Comparison of ENCODE assay signal across 14 cellular contexts in genomic region chr2:238225121-238225520, GRCh38. TPM values are rescaled to one million over a fixed set of nuclear protein-coding genes. Genes with fewer than 3 reads are reported as not detected.
A peak's percentile ranks its signal among the peaks of the same experiment; 100 is the strongest.
DNase-seq lines count a peak whose midpoint lies in the region; ATAC-seq, FAIRE-seq and TF ChIP-seq lines count a peak whose summit lies in the region.
"Had no signal": no experiment of that assay in that cellular context is flagged by ENCODE, and none has a peak within 500 bp of the region (broad histone marks: within the 10 kb centered on the region; RNA-seq: fewer than 3 reads in every experiment).

No MANE protein-coding gene starts in this region.

- H3K27ac Mint-ChIP-seq in T-cell = no peak overlapping the region

- no peak overlapping the region for H4K8ac ChIP-seq in neuronal stem cell (ENCODE audit: low read depth, low read length)

- H3K4me2 ChIP-seq in neuronal stem cell (ENCODE audit: insufficient read depth, low read length, poor library complexity, severe bottlenecking) = no peak overlapping the region

- no peak overlapping the region for H2BK120ac ChIP-seq in neuronal stem cell (ENCODE audit: low read depth, low read length)

- H3K27me3 ChIP-seq in A673 (replicated peaks; ENCODE audit: insufficient read depth, low read depth, low read length, poor library complexity) (no peaks in the 10 kb centered on the region), H7 (ENCODE audit: control insufficient read depth, insufficient read depth, low read length) (peaks cover 12% of the 10 kb centered on the region), neuronal stem cell (ENCODE audit: control insufficient read depth in 3 of 3, insufficient read depth in 3 of 3, low read depth in 1 of 3, low read length in 3 of 3) (peaks cover 0 to 37% (median 8%) of the 10 kb centered on the region in 3 experiments)

- no peak for ATAC-seq in T-cell (replicated peaks in 1 of 4)
- ATAC-seq: HCT116 had no signal

- peak overlapping the region; percentile 12 for H2AFZ ChIP-seq in neuronal stem cell (ENCODE audit: low read length)

- DNase-seq in A673 (ENCODE audit: low spot score) = no peak
- peak; percentile 48 for DNase-seq in H7
- peak; percentile 58 for DNase-seq in kidney
- DNase-seq in neuronal stem cell (ENCODE audit: low spot score) = no peak
- no peak for DNase-seq in NCI-H2107 treated with DMSO at 0.1 percent for 48 hours (lab: John Stamatoyannopoulos, UW; ENCODE audit: unreplicated experiment)
- no peak for DNase-seq in NCI-H1694 (lab: John Stamatoyannopoulos, UW)
- DNase-seq in T-cell = no peak
- DNase-seq in iPS-NIHi7 (ENCODE audit: extremely low spot score) = no peak
- DNase-seq: Caco-2; CD8-positive, alpha-beta memory T cell; DND-41; GDM1 had no signal

- peaks cover 11% of the 10 kb centered on the region for H3K4me1 ChIP-seq in A673 (ENCODE audit: insufficient read depth, low read length, poor library complexity, severe bottlenecking)
- no peaks in the 10 kb centered on the region for H3K4me1 ChIP-seq in kidney (ENCODE audit: control insufficient read depth in 1 of 2, insufficient read depth in 1 of 2, low read depth in 1 of 2, low read length in 2 of 2)
- H3K4me1 ChIP-seq in neuronal stem cell (ENCODE audit: control insufficient read depth in 2 of 2, insufficient read depth in 1 of 2, low read depth in 1 of 2, low read length in 2 of 2) = no peaks in the 10 kb centered on the region
- H3K4me1 ChIP-seq: Caco-2 had no signal

- peak overlapping the region; percentile 63 for H3K18ac ChIP-seq in neuronal stem cell (ENCODE audit: low read length)

- H3K27me3 Mint-ChIP-seq in T-cell = peaks cover 0 to 2% of the 10 kb centered on the region in 2 donors

- H4K91ac ChIP-seq in neuronal stem cell (ENCODE audit: low read depth, low read length, poor library complexity) = peak overlapping the region; percentile 12

- no peak overlapping the region for H2BK12ac ChIP-seq in neuronal stem cell (ENCODE audit: low read length)

- no peak overlapping the region for H2BK15ac ChIP-seq in neuronal stem cell (ENCODE audit: low read length)

- POLR2A ChIA-PET in A673 (lab: Charles Lee; ENCODE audit: low non-redundant PET) = interaction anchor here (0.6 kb wide), 1 partner anchor 25 kb away, joined by 3 read pairs; no protein-coding TSS in a partner anchor
- POLR2A ChIA-PET in T-cell (lab: Charles Lee) = no interaction called here

- H3K23ac ChIP-seq in neuronal stem cell (ENCODE audit: low read depth, low read length, poor library complexity) = peak overlapping the region; percentile 71

- H3K9me3 Mint-ChIP-seq in T-cell = no peaks in the 10 kb centered on the region
- H3K9me3 Mint-ChIP-seq: CD8-positive, alpha-beta memory T cell had no signal

- H2AK5ac ChIP-seq in neuronal stem cell (ENCODE audit: low read depth, low read length) = peak overlapping the region; percentile 96

- no peak overlapping the region for H3K9ac ChIP-seq in kidney (ENCODE audit: low read length in 2 of 2)
- peak overlapping the region; percentile 57 for H3K9ac ChIP-seq in neuronal stem cell (ENCODE audit: low read depth, low read length, poor library complexity)

- H3K4me1 Mint-ChIP-seq in T-cell = peaks cover 0 to 23% (median 10%) of the 10 kb centered on the region in 3 donors

- peak overlapping the region; percentile 20 for H2BK5ac ChIP-seq in neuronal stem cell (ENCODE audit: low read length)

- no peaks in the 10 kb centered on the region for H3K79me1 ChIP-seq in neuronal stem cell (ENCODE audit: low read depth, low read length)

- peaks cover 11% of the 10 kb centered on the region for H3K36me3 Mint-ChIP-seq in T-cell

- H3K4ac ChIP-seq in neuronal stem cell (ENCODE audit: low read length) = peak overlapping the region; percentile 19

- H3K4me3 ChIP-seq in A673 (ENCODE audit: low read depth, low read length, poor library complexity, severe bottlenecking) = no peak overlapping the region
- no peak overlapping the region for H3K4me3 ChIP-seq in H7 (ENCODE audit: insufficient read depth, low read depth, low read length)
- no peak overlapping the region for H3K4me3 ChIP-seq in kidney (ENCODE audit: low read length in 2 of 2)
- H3K4me3 ChIP-seq in neuronal stem cell (ENCODE audit: low read length in 2 of 2) = no peak overlapping the region

- H3K27ac ChIP-seq in A673 (ENCODE audit: low read depth, low read length, poor library complexity, severe bottlenecking) (peak overlapping the region; percentile 29), kidney (ENCODE audit: low read depth in 2 of 2, low read length in 2 of 2) (no peak overlapping the region), neuronal stem cell (replicated peaks; ENCODE audit: low read length) (no peak overlapping the region)

- H3K36me3 ChIP-seq in A673 (ENCODE audit: insufficient read depth, low read length, poor library complexity, severe bottlenecking) (no peaks in the 10 kb centered on the region), H7 (replicated peaks; ENCODE audit: control insufficient read depth, insufficient read depth, low read length) (no peaks in the 10 kb centered on the region), kidney (ENCODE audit: control insufficient read depth in 1 of 2, insufficient read depth in 2 of 2, low read length in 2 of 2) (no peaks in the 10 kb centered on the region), neuronal stem cell (replicated peaks in 1 of 2; ENCODE audit: control insufficient read depth in 2 of 2, insufficient read depth in 2 of 2, low read length in 2 of 2) (peaks cover 0 to 2% of the 10 kb centered on the region in 2 donors)

- H3K9me3 ChIP-seq in A673 (ENCODE audit: low read depth, low read length, poor library complexity, severe bottlenecking) (peaks cover 4% of the 10 kb centered on the region), kidney (ENCODE audit: control insufficient read depth in 1 of 2, low read length in 2 of 2) (no peaks in the 10 kb centered on the region), neuronal stem cell (replicated peaks in 1 of 2; ENCODE audit: control insufficient read depth in 2 of 2, insufficient read depth in 1 of 2, low read depth in 1 of 2, low read length in 2 of 2) (peaks cover 0 to 4% of the 10 kb centered on the region in 2 donors)
- H3K9me3 ChIP-seq: Caco-2 had no signal

- no peak for FAIRE-seq in kidney (lab: Jason Lieb, UNC)
- FAIRE-seq: GM12892 had no signal

- peak overlapping the region; percentile 33 for H3K14ac ChIP-seq in neuronal stem cell (ENCODE audit: low read length)

- WGBS in neuronal stem cell (ENCODE audit: extremely low coverage in 2 of 2, insufficient read length in 2 of 2, insufficient replicate concordance in 1 of 2), 2 donors = no CpG with 5 or more reads among the region's 13 CpGs

- no TSS peak for BruUV-seq in A673 (replicated peaks; lab: Mats Ljungman, UMichigan)

- TF ChIP-seq CTCF in A673 (conservative IDR thresholded peaks at IDR 0.05; ENCODE audit: low read depth, low read length) = no peak
- no peak for TF ChIP-seq CTCF in kidney (IDR thresholded peaks at IDR 0.05; ENCODE audit: borderline replicate concordance, extremely low read depth, insufficient read depth)

- H3K4me3 Mint-ChIP-seq in T-cell = no peak overlapping the region
- H3K4me3 Mint-ChIP-seq: CD8-positive, alpha-beta memory T cell had no signal

- CTCF ChIA-PET in A673 (lab: Charles Lee) (no interaction called here), T-cell (lab: Charles Lee) (no interaction called here)

- intact Hi-C loops in A673 (cut with micrococcal nuclease; ENCODE audit: unreplicated experiment) (no loop called here), kidney (cut with DNase I) (no loop called here)

RNA-seq across cellular contexts. Expression of gene HES6, which starts 14.7 kb away (rescaled TPM):
- total RNA-seq in A673 (2021) (17.2 and 26.9 TPM in 2 replicates), kidney (5.2 TPM), T-cell (1 to 10 TPM; 1.7 to 3.6 (median 2.7) TPM)
- 52.2 and 67.4 TPM in 2 replicates for total RNA-seq in H7 (2014; rRNA removed; shearing (Covaris generic))
- 5.5 TPM for polyA plus RNA-seq in kidney (ENCODE audit: insufficient read depth, low read depth, low replicate concordance)
- 19.8 TPM for polyA plus RNA-seq in neuronal stem cell (2013, experiment 1 of 2)
- 18.8 TPM for polyA plus RNA-seq in neuronal stem cell (2013, experiment 2 of 2)

RNA-seq across cellular contexts. Expression of gene ILKAP, which starts 21.6 kb away (rescaled TPM):
- total RNA-seq in A673 (2021) (65.1 and 71.6 TPM in 2 replicates), kidney (47.7 TPM), T-cell (100 to 1,000 TPM in 2 of 5 donors, 10 to 100 TPM in 3; 72.8 to 120 (median 76.3) TPM)
- 12.8 and 18.5 TPM in 2 replicates for total RNA-seq in H7 (2014; rRNA removed; shearing (Covaris generic))
- 38.4 TPM for polyA plus RNA-seq in kidney (ENCODE audit: insufficient read depth, low read depth, low replicate concordance)
- 21.1 TPM for polyA plus RNA-seq in neuronal stem cell (2013, experiment 1 of 2)
- 19.3 TPM for polyA plus RNA-seq in neuronal stem cell (2013, experiment 2 of 2)

Comparison
In these comparisons a context has a peak if more than half of its experiments do, and no peak if none do; other contexts are left out.
1. DNase-seq: peak in H7 (single experiment) and kidney (single experiment); none in A673 (single experiment), neuronal stem cell (single experiment), NCI-H2107 treated with DMSO at 0.1 percent for 48 hours (single experiment), NCI-H1694 (single experiment), T-cell (0 of 34) and iPS-NIHi7 (single experiment).